Comparison of ENCODE assay signal across 1 cellular context in genomic region chr1:243850013-243850367, GRCh38.
TF ChIP-seq lines count a peak whose summit lies in the region.

Gene AKT3 (minus strand): TSS chr1:243850243. CDS start chr1:243843170, 7,073 bp downstream.

TF ChIP-seq in SK-N-SH, 30 proteins besides CTCF, POLR2A, EP300 and RAD21 (continued from another document):
- TF ChIP-seq USF2 (IDR thresholded peaks at IDR 0.05; ENCODE audit: borderline replicate concordance, low read depth, low read length): no peak
- no peak for TF ChIP-seq JUND (IDR thresholded peaks at IDR 0.05)
- no peak for TF ChIP-seq ELF1 (IDR thresholded peaks at IDR 0.05)
- TF ChIP-seq EZH2phosphoT487 (IDR thresholded peaks at IDR 0.05; ENCODE audit: borderline replicate concordance, low read depth): no peak
- TF ChIP-seq GABPA (IDR thresholded peaks at IDR 0.05; ENCODE audit: low read depth): no peak
- no peak for TF ChIP-seq TEAD4 (IDR thresholded peaks at IDR 0.05; ENCODE audit: borderline replicate concordance, insufficient read depth)
- no peak for TF ChIP-seq POLR2AphosphoS5 (IDR thresholded peaks at IDR 0.05; ENCODE audit: low read depth, low read length)
- no peak for TF ChIP-seq GATA2 (CRISPR knock-in tag; IDR thresholded peaks at IDR 0.05)
- TF ChIP-seq RXRA (IDR thresholded peaks at IDR 0.05; ENCODE audit: borderline replicate concordance, low read depth): no peak
- TF ChIP-seq YY1 (IDR thresholded peaks at IDR 0.05; ENCODE audit: low read depth): no peak
- no peak for TF ChIP-seq NFIC (IDR thresholded peaks at IDR 0.05; ENCODE audit: borderline replicate concordance)
TF ChIP-seq in SK-N-SH: peak in this region for 0.
